Comparison of ENCODE assay signal across 8 cellular contexts in genomic region chr1:27668808-27669723, GRCh38. TPM values are rescaled to one million over a fixed set of nuclear protein-coding genes. Genes with fewer than 3 reads are reported as not detected.
DNase-seq lines count a peak whose midpoint lies in the region; ATAC-seq, FAIRE-seq and TF ChIP-seq lines count a peak whose summit lies in the region.

No MANE protein-coding gene starts in this region.

- peaks cover 0 to 7% (median 0%) of the 10 kb centered on the region in 3 donors for H3K4me1 ChIP-seq in pancreas
- peaks cover 16 to 31% of the 10 kb centered on the region in 2 donors for H3K4me1 ChIP-seq in thyroid gland

- 10 to 13% methylated on average over 36 of the region's 36 CpGs for WGBS in pancreas, 2 donors
- WGBS in thyroid gland, 2 donors, result 15 to 17% methylated on average over 32 to 36 of the region's 36 CpGs

- no peak for TF ChIP-seq POLR2A in thyroid gland (IDR thresholded peaks at IDR 0.05)

- BruUV-seq in Calu3 (replicated peaks; lab: Mats Ljungman, UMichigan), result no TSS peak

- H3K27me3 ChIP-seq in pancreas, result no peaks in the 10 kb centered on the region
- no peaks in the 10 kb centered on the region for H3K27me3 ChIP-seq in thyroid gland

- peak overlapping the region; percentile 42 for H3K4me3 Mint-ChIP-seq in Calu3 (ENCODE audit: low read depth, unreplicated experiment)
- peak overlapping the region; percentile 61 for H3K4me3 Mint-ChIP-seq in glutamatergic neuron (ENCODE audit: unreplicated experiment)

- H3K4me3 ChIP-seq in pancreas (peak overlapping the region in 2 of 4 donors; percentile 16 to 39), thyroid gland (replicated peaks in 1 of 3) (peak overlapping the region in 2 of 3 donors; percentile 14 to 20)

- peaks cover 10% of the 10 kb centered on the region for H3K36me3 Mint-ChIP-seq in Calu3 (ENCODE audit: insufficient read depth, unreplicated experiment)
- H3K36me3 Mint-ChIP-seq in glutamatergic neuron (ENCODE audit: unreplicated experiment), result no peaks in the 10 kb centered on the region

- CTCF ChIA-PET in Calu3 (lab: Charles Lee), result interaction anchor here (0.6 to 1.3 kb wide), 5 partner anchors 48 to 205 kb away, joined by 3 to 8 read pairs (median 4); partner anchors contain the start of genes FAM76A and STX12

- in situ Hi-C loops in SK-MEL-5 (cut with HindIII; ENCODE audit: low pct_unique_long_range_greater_than_20kb, low sequenced_read_pairs), result no loop called here

- H3K27me3 Mint-ChIP-seq in Calu3 (ENCODE audit: unreplicated experiment) (no peaks in the 10 kb centered on the region), glutamatergic neuron (ENCODE audit: unreplicated experiment) (peaks cover 3% of the 10 kb centered on the region)

- no peaks in the 10 kb centered on the region for H3K9me3 ChIP-seq in pancreas
- no peaks in the 10 kb centered on the region for H3K9me3 ChIP-seq in thyroid gland

- H3K27ac Mint-ChIP-seq in Calu3 (ENCODE audit: unreplicated experiment) (no peak overlapping the region), glutamatergic neuron (ENCODE audit: unreplicated experiment) (no peak overlapping the region)

- TF ChIP-seq CTCF in Calu3 (IDR thresholded peaks at IDR 0.05; ENCODE audit: unreplicated experiment) (peak; percentile 72), glutamatergic neuron (IDR thresholded peaks at IDR 0.05; ENCODE audit: partially characterized antibody, unreplicated experiment) (peak; percentile 91), pancreas (IDR thresholded peaks at IDR 0.05) (peak; percentile 77 to 88 (median 83)), thyroid gland (IDR thresholded peaks at IDR 0.05) (peak; percentile 72 to 97 (median 80))

- H3K36me3 ChIP-seq in pancreas (no peaks in the 10 kb centered on the region), thyroid gland (no peaks in the 10 kb centered on the region)

- H3K27ac ChIP-seq in pancreas, result no peak overlapping the region
- no peak overlapping the region for H3K27ac ChIP-seq in thyroid gland

- DNase-seq in Calu3, result peak; percentile 83
- peak; percentile 81 for DNase-seq in HuH-7 (ENCODE audit: low spot score)
- peak; percentile 61 for DNase-seq in SK-MEL-5 (ENCODE audit: low read depth, low spot score)
- DNase-seq in activated gamma-delta T cell treated with Interleukin-2 at 50 U/mL for 16 hours, result peak; percentile 90
- DNase-seq in glutamatergic neuron, result peak; percentile 89
- DNase-seq in pancreas, result peak; percentile 62 to 98 (median 82)
- DNase-seq in thyroid gland, result peak; percentile 80 to 86

- no peak for FAIRE-seq in pancreas (lab: Jason Lieb, UNC)

- H3K4me1 Mint-ChIP-seq in Calu3 (ENCODE audit: low read depth, unreplicated experiment) (peaks cover 18% of the 10 kb centered on the region), glutamatergic neuron (ENCODE audit: low read depth, unreplicated experiment) (peaks cover 10% of the 10 kb centered on the region)

- intact Hi-C loops in Calu3 (cut with micrococcal nuclease; ENCODE audit: unreplicated experiment), result no loop called here
- intact Hi-C loops in pancreas (cut with DNase I), result loop anchor here in 1 of 3 donors (10.0 kb wide), 1 partner anchor 114 kb away; no protein-coding TSS in a partner anchor
- intact Hi-C loops in thyroid gland (cut with DNase I), result loop anchor here (5.0 kb wide), 1 partner anchor 277 kb away; the partner anchor contains the start of gene GPR3

- ATAC-seq in pancreas, result peak; percentile 46 to 65 (median 59)
- no peak for ATAC-seq in HG03565 (IDR thresholded peaks at IDR 0.05; ENCODE audit: unreplicated experiment)

- H3K9me3 Mint-ChIP-seq in Calu3 (ENCODE audit: low read depth, unreplicated experiment) (no peaks in the 10 kb centered on the region), glutamatergic neuron (ENCODE audit: unreplicated experiment) (peaks cover 5% of the 10 kb centered on the region)

RNA-seq across cellular contexts. Expression of gene IFI6, which starts 2.9 kb away (rescaled TPM):
- total RNA-seq in Calu3 (2022) (426 and 1,520 TPM in 2 replicates), glutamatergic neuron (ENCODE audit: unreplicated experiment) (1.4 TPM), pancreas (10 to 100 TPM in 5 of 6 donors, 1 to 10 TPM in 1; 7.8 to 67.4 (median 28.8) TPM), thyroid gland (100 to 1,000 TPM; 120 to 174 (median 150) TPM)
- total RNA-seq in SK-MEL-5 (2014; rRNA removed; shearing (Covaris generic)), result 56.8 and 67.2 TPM in 2 replicates
- 92.3 and 112 TPM in 2 replicates for polyA plus RNA-seq in SK-MEL-5 (2015; cell fraction: cytosol; rRNA removed)
- 2.4 and 15.6 TPM in 2 replicates for polyA plus RNA-seq in SK-MEL-5 (2015; cell fraction: nucleus; rRNA removed)
- polyA plus RNA-seq in pancreas, result 100 to 1,000 TPM in 1 of 2 donors, 10 to 100 TPM in 1; 54.6 to 186 TPM

RNA-seq across cellular contexts. Expression of gene FGR, which starts 34.1 kb away (rescaled TPM):
- total RNA-seq in Calu3 (2022) (not detected in 2 replicates), glutamatergic neuron (ENCODE audit: unreplicated experiment) (not detected), pancreas (1 to 10 TPM in 4 of 6 donors, under 1 TPM in 2; 0.51 to 6.8 (median 2.5) TPM), thyroid gland (1 to 10 TPM; 4.6 to 7.1 (median 6.4) TPM)
- not detected in 2 replicates for total RNA-seq in SK-MEL-5 (2014; rRNA removed; shearing (Covaris generic))
- polyA plus RNA-seq in SK-MEL-5 (2015; cell fraction: cytosol; rRNA removed), result 0.10 and 0.11 TPM in 2 replicates
- polyA plus RNA-seq in SK-MEL-5 (2015; cell fraction: nucleus; rRNA removed), result not detected in 2 replicates
- 1 to 10 TPM; 3.6 to 5.8 TPM for polyA plus RNA-seq in pancreas

RNA-seq across cellular contexts. Expression of gene FAM76A, which starts 56.7 kb away (rescaled TPM):
- total RNA-seq in Calu3 (2022) (10.7 and 11.5 TPM in 2 replicates), glutamatergic neuron (ENCODE audit: unreplicated experiment) (9.1 TPM), pancreas (1 to 10 TPM; 5.0 to 8.7 (median 6.4) TPM), thyroid gland (10 to 100 TPM; 23.7 to 32.6 (median 30.7) TPM)
- 9.8 and 10.1 TPM in 2 replicates for total RNA-seq in SK-MEL-5 (2014; rRNA removed; shearing (Covaris generic))
- polyA plus RNA-seq in SK-MEL-5 (2015; cell fraction: cytosol; rRNA removed), result 3.2 and 6.3 TPM in 2 replicates
- polyA plus RNA-seq in SK-MEL-5 (2015; cell fraction: nucleus; rRNA removed), result 16.6 and 21.7 TPM in 2 replicates
- polyA plus RNA-seq in pancreas, result 1 to 10 TPM; 4.3 to 6.4 TPM
